Comparison of ENCODE assay signal across 8 cellular contexts in genomic region chr2:169452080-169452479, GRCh38. TPM values are rescaled to one million over a fixed set of nuclear protein-coding genes. Genes with fewer than 3 reads are reported as not detected.
DNase-seq lines count a peak whose midpoint lies in the region; ATAC-seq and TF ChIP-seq lines count a peak whose summit lies in the region.

No MANE protein-coding gene starts in this region.

- no peaks in the 10 kb centered on the region for H3K4me1 Mint-ChIP-seq in CD4-positive, alpha-beta memory T cell

- H3K36me3 ChIP-seq in CD4-positive, alpha-beta memory T cell (ENCODE audit: insufficient read depth, low read length), result no peaks in the 10 kb centered on the region

- H3K4me3 Mint-ChIP-seq in CD4-positive, alpha-beta memory T cell, result no peak overlapping the region

- H3K27me3 Mint-ChIP-seq in CD4-positive, alpha-beta memory T cell, result peaks cover 2 to 4% of the 10 kb centered on the region in 2 donors

- no peaks in the 10 kb centered on the region for H3K9me3 Mint-ChIP-seq in CD4-positive, alpha-beta memory T cell

- intact Hi-C loops in CD4-positive, alpha-beta memory T cell (cut with micrococcal nuclease), result no loop called here

- no peaks in the 10 kb centered on the region for H3K4me1 ChIP-seq in CD4-positive, alpha-beta memory T cell (ENCODE audit: insufficient read depth, low read length)

- no peaks in the 10 kb centered on the region for H3K9me3 ChIP-seq in CD4-positive, alpha-beta memory T cell (ENCODE audit: control insufficient read depth in 1 of 2, low read length in 2 of 2)

- no peak overlapping the region for H3K4me3 ChIP-seq in CD4-positive, alpha-beta memory T cell (ENCODE audit: low read length in 2 of 2)

- CTCF ChIA-PET in CD4-positive, alpha-beta memory T cell (lab: Charles Lee; ENCODE audit: partially characterized antibody), result interaction anchor here (0.8 to 1.0 kb wide), 2 partner anchors 9 to 1420 kb away, joined by 3 to 5 read pairs; no protein-coding TSS in a partner anchor

- no peak overlapping the region for H3K27ac ChIP-seq in CD4-positive, alpha-beta memory T cell (ENCODE audit: low read depth, low read length)

- POLR2A ChIA-PET in CD4-positive, alpha-beta memory T cell (lab: Charles Lee; ENCODE audit: partially characterized antibody), result no interaction called here

- DNase-seq in NCI-H1105 (lab: John Stamatoyannopoulos, UW) (peak; percentile 35), amniotic epithelial cell (ENCODE audit: low read depth) (peak; percentile 56), kidney glomerular epithelial cell (lab: John Stamatoyannopoulos, UW) (peak; percentile 3), GM19240 (ENCODE audit: insufficient read length, low spot score) (no peak), retina (no peak)
- DNase-seq in CD4-positive, alpha-beta memory T cell, result no peak

- H3K27me3 ChIP-seq in CD4-positive, alpha-beta memory T cell (ENCODE audit: insufficient read depth, low read length), result no peaks in the 10 kb centered on the region

- no peak overlapping the region for H3K27ac Mint-ChIP-seq in CD4-positive, alpha-beta memory T cell

- no peaks in the 10 kb centered on the region for H3K36me3 Mint-ChIP-seq in CD4-positive, alpha-beta memory T cell

- TF ChIP-seq CTCF in GM12874 (IDR thresholded peaks at IDR 0.05; ENCODE audit: insufficient read depth, low read depth, low read length), result peak; percentile 23; the same call in 1 of the 2 replicates

- no peak for ATAC-seq in HG03442 (IDR thresholded peaks at IDR 0.05; ENCODE audit: unreplicated experiment)

RNA-seq across cellular contexts. Expression of gene BBS5, which starts 27.2 kb away (rescaled TPM):
- 1 to 10 TPM; 1.7 to 1.8 TPM for total RNA-seq in CD4-positive, alpha-beta memory T cell
- polyA plus RNA-seq in CD4-positive, alpha-beta memory T cell, result 1 to 10 TPM in 1 of 2 donors, under 1 TPM in 1; 0.45 to 1.2 TPM

RNA-seq across cellular contexts. Expression of gene KLHL41, which starts 57.4 kb away (rescaled TPM):
- under 1 TPM; 0.25 to 0.81 TPM for total RNA-seq in CD4-positive, alpha-beta memory T cell
- polyA plus RNA-seq in CD4-positive, alpha-beta memory T cell, result under 1 TPM in 1 of 2 donors, not detected in 1; 0.09 TPM

Comparison
In these comparisons a context has a peak if more than half of its experiments do, and no peak if none do; other contexts are left out.
1. DNase-seq: peak in NCI-H1105 (single experiment), amniotic epithelial cell (single experiment) and kidney glomerular epithelial cell (single experiment); none in GM19240 (single experiment), CD4-positive, alpha-beta memory T cell (0 of 5) and retina (single experiment).